Comparison of ENCODE assay signal across 21 cellular contexts in the genomic region with DNA sequence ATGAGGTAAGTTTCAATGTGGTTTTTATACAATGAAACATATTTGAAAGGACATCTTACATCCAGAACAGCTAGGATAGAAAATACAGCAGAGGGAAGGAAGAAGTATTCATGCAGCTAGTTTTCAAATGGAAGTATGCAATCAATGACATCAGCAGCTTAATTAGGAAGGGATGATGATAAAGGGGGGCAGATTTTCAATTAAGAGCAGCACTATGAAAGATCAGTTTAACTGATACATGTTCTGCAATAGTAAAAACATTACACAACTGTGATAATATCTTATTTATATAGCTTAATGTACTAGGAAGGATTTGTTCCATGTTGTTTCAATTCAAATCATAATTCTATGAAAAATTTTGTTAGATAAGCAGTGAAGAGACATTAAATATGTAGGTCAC.
"Had no signal": no experiment of that assay in that cellular context is flagged by ENCODE, and none has a peak within 500 bp of the region (broad histone marks: within the 10 kb centered on the region; RNA-seq: fewer than 3 reads in every experiment).

No MANE protein-coding gene starts in this region.

- DNase-seq: colonic mucosa; effector CD8-positive, alpha-beta T cell; endodermal cell; foreskin fibroblast; gastrocnemius medialis; head of caudate nucleus; kidney; left lung; naive thymus-derived CD4-positive, alpha-beta T cell; stimulated activated CD4-positive, alpha-beta T cell treated with anti-CD3 and anti-CD28 coated beads, Interleukin-2, amount 100 ng/mL, for 24 hours; stimulated activated CD4-positive, alpha-beta T cell treated with anti-CD3 and anti-CD28 coated beads, Interleukin-4, amount 100 ng/mL, for 24 hours; stimulated activated naive CD8-positive, alpha-beta T cell treated with anti-CD3 and anti-CD28 coated beads, Interleukin-15, Interleukin-2, amounts not matched to agents 100 U/mL and 50 U/mL, for 24 hours; substantia nigra; testis; upper lobe of right lung had no signal

- H3K27ac ChIP-seq: colonic mucosa, epithelial cell of prostate, gastrocnemius medialis, left lung, neural progenitor cell, prostate gland, right atrium auricular region, testis, tibial nerve, upper lobe of right lung, vagina had no signal

- H3K4me2 ChIP-seq: neural progenitor cell had no signal

- H3K4me1 ChIP-seq: colonic mucosa, gastrocnemius medialis, left lung, neural progenitor cell, prostate gland, right atrium auricular region, testis, tibial nerve, upper lobe of right lung, vagina had no signal

- H3K4me3 ChIP-seq: colonic mucosa, gastrocnemius medialis, left lung, neural progenitor cell, prostate gland, right atrium auricular region, testis, tibial nerve, upper lobe of right lung, vagina had no signal

- H3K36me3 ChIP-seq: colonic mucosa, gastrocnemius medialis, left lung, neural progenitor cell, prostate gland, right atrium auricular region, tibial nerve, upper lobe of right lung, vagina had no signal

- H3K27me3 ChIP-seq: colonic mucosa, gastrocnemius medialis, left lung, neural progenitor cell, right atrium auricular region, testis, tibial nerve, upper lobe of right lung, vagina had no signal

- H2AFZ ChIP-seq: neural progenitor cell had no signal

- H3K9ac ChIP-seq: neural progenitor cell had no signal

- H3K9me3 ChIP-seq: colonic mucosa, gastrocnemius medialis, left lung, prostate gland, right atrium auricular region, testis, tibial nerve, upper lobe of right lung, vagina had no signal
